Comparison of ENCODE assay signal across 13 cellular contexts in the genomic region with DNA sequence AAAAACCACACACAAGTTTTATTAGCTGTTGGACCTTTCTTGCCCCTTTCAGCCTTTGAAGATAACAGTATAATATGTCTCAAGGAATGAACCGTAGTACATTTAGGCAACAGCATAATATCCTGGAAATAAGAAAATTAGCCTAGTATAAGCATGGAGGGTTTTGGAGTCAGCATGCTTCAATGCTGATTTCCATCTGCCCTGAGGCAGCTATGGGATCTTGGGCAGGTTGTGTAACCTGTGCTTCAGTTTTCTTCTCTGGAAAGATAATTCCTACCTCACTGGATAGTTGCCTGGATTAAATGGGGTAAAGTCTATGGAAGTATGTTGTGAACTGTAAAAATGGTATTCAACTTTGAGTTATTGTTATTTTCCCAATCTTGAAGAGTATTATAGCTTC. TPM values are rescaled to one million over a fixed set of nuclear protein-coding genes. Genes with fewer than 3 reads are reported as not detected.
DNase-seq lines count a peak whose midpoint lies in the region; ATAC-seq and TF ChIP-seq lines count a peak whose summit lies in the region.
"Had no signal": no experiment of that assay in that cellular context is flagged by ENCODE, and none has a peak within 500 bp of the region (broad histone marks: within the 10 kb centered on the region; RNA-seq: fewer than 3 reads in every experiment).

No MANE protein-coding gene starts in this region.

- H3K27ac ChIP-seq in sigmoid colon: peak overlapping the region in 2 of 4 donors; percentile 96 to 98

- intact Hi-C loops in sigmoid colon (cut with DNase I): loop anchor here (5.0 to 10.0 kb wide), 2 partner anchors 292 to 390 kb away; partner anchors contain the start of gene ELP6

- TF ChIP-seq EP300 in sigmoid colon (IDR thresholded peaks at IDR 0.05): no peak

- H3K9me3 ChIP-seq in sigmoid colon: no peaks in the 10 kb centered on the region
- H3K9me3 ChIP-seq: MG63, transverse colon had no signal

- no peak for ATAC-seq in activated CD8-positive, alpha-beta memory T cell treated with anti-CD3 and anti-CD28 coated beads, Interleukin-2, amount 10 ng/mL, durations not matched to agents 7 days and 5 days
- ATAC-seq in HG02642 (IDR thresholded peaks at IDR 0.05; ENCODE audit: poor library complexity, unreplicated experiment): no peak
- ATAC-seq: Panc1 had no signal

- H3K4me3 Mint-ChIP-seq in activated CD8-positive, alpha-beta memory T cell treated with anti-CD3 and anti-CD28 coated beads, Interleukin-2, amount 10 ng/mL, durations not matched to agents 7 days and 5 days: peak overlapping the region; percentile 89
- H3K4me3 Mint-ChIP-seq in chondrocyte (ENCODE audit: unreplicated experiment): peak overlapping the region; percentile 22
- peak overlapping the region; percentile 94 for H3K4me3 Mint-ChIP-seq in osteocyte (ENCODE audit: unreplicated experiment)

- peaks cover 9% of the 10 kb centered on the region for H3K36me3 Mint-ChIP-seq in activated CD8-positive, alpha-beta memory T cell treated with anti-CD3 and anti-CD28 coated beads, Interleukin-2, amount 10 ng/mL, durations not matched to agents 7 days and 5 days
- H3K36me3 Mint-ChIP-seq in chondrocyte (ENCODE audit: low read depth): no peaks in the 10 kb centered on the region
- peaks cover 2% of the 10 kb centered on the region for H3K36me3 Mint-ChIP-seq in osteocyte (ENCODE audit: unreplicated experiment)

- no peaks in the 10 kb centered on the region for H3K9me3 Mint-ChIP-seq in activated CD8-positive, alpha-beta memory T cell treated with anti-CD3 and anti-CD28 coated beads, Interleukin-2, amount 10 ng/mL, durations not matched to agents 7 days and 5 days (ENCODE audit: low read depth)
- no peaks in the 10 kb centered on the region for H3K9me3 Mint-ChIP-seq in chondrocyte (ENCODE audit: low read depth)
- no peaks in the 10 kb centered on the region for H3K9me3 Mint-ChIP-seq in osteocyte (ENCODE audit: unreplicated experiment)

- CTCF ChIA-PET in activated CD8-positive, alpha-beta memory T cell treated with anti-CD3 and anti-CD28 coated beads, Interleukin-2, amount 10 ng/mL, durations not matched to agents 7 days and 5 days (lab: Charles Lee): interaction anchor here (0.7 to 2.2 kb wide), 8 partner anchors 11 to 347 kb away, joined by 3 to 22 read pairs (median 3); no protein-coding TSS in a partner anchor

- peaks cover 28% of the 10 kb centered on the region for H3K4me1 Mint-ChIP-seq in activated CD8-positive, alpha-beta memory T cell treated with anti-CD3 and anti-CD28 coated beads, Interleukin-2, amount 10 ng/mL, durations not matched to agents 7 days and 5 days
- H3K4me1 Mint-ChIP-seq in chondrocyte (ENCODE audit: low read depth): peaks cover 26% of the 10 kb centered on the region
- peaks cover 22% of the 10 kb centered on the region for H3K4me1 Mint-ChIP-seq in osteocyte (ENCODE audit: unreplicated experiment)

- DNase-seq in activated CD8-positive, alpha-beta memory T cell treated with anti-CD3 and anti-CD28 coated beads, Interleukin-2, amount 10 ng/mL, durations not matched to agents 7 days and 5 days: no peak
- DNase-seq in activated CD8-positive, alpha-beta memory T cell treated with anti-CD3 and anti-CD28 coated beads for 24 hours: no peak
- DNase-seq in M059J (ENCODE audit: low read depth): peak; percentile 15
- DNase-seq in chondrocyte (ENCODE audit: low spot score): no peak
- DNase-seq in osteocyte (ENCODE audit: extremely low spot score, unreplicated experiment): no peak
- no peak for DNase-seq in AG08395 (ENCODE audit: low spot score)
- DNase-seq in sigmoid colon: no peak
- DNase-seq: activated effector memory CD4-positive, alpha-beta T cell treated with Interleukin-2 at 50 U/mL for 16 hours; MG63; NCI-H2171 treated with DMSO at 0.1 percent for 48 hours; transverse colon had no signal

- WGBS in sigmoid colon, 2 donors: 97% methylated on average over 1 of the region's 1 CpG

- no peak overlapping the region for H3K27ac Mint-ChIP-seq in activated CD8-positive, alpha-beta memory T cell treated with anti-CD3 and anti-CD28 coated beads, Interleukin-2, amount 10 ng/mL, durations not matched to agents 7 days and 5 days
- H3K27ac Mint-ChIP-seq in chondrocyte (ENCODE audit: unreplicated experiment) (no peak overlapping the region), osteocyte (ENCODE audit: unreplicated experiment) (peak overlapping the region; percentile 96)

- no peak for TF ChIP-seq CTCF in chondrocyte (IDR thresholded peaks at IDR 0.05)
- TF ChIP-seq CTCF in osteocyte (IDR thresholded peaks at IDR 0.05): no peak
- TF ChIP-seq CTCF in sigmoid colon (IDR thresholded peaks at IDR 0.05): no peak

- H3K27me3 ChIP-seq in sigmoid colon: no peaks in the 10 kb centered on the region
- H3K27me3 ChIP-seq: MG63, transverse colon had no signal

- peaks cover 0 to 43% (median 11%) of the 10 kb centered on the region in 4 donors for H3K36me3 ChIP-seq in sigmoid colon

- peaks cover 0 to 24% (median 19%) of the 10 kb centered on the region in 4 donors for H3K4me1 ChIP-seq in sigmoid colon

- H3K27me3 Mint-ChIP-seq in activated CD8-positive, alpha-beta memory T cell treated with anti-CD3 and anti-CD28 coated beads, Interleukin-2, amount 10 ng/mL, durations not matched to agents 7 days and 5 days: no peaks in the 10 kb centered on the region
- no peaks in the 10 kb centered on the region for H3K27me3 Mint-ChIP-seq in chondrocyte (ENCODE audit: low read depth)
- no peaks in the 10 kb centered on the region for H3K27me3 Mint-ChIP-seq in osteocyte (ENCODE audit: unreplicated experiment)

- no peak overlapping the region for H3K4me3 ChIP-seq in sigmoid colon

- TF ChIP-seq POLR2A in sigmoid colon (IDR thresholded peaks at IDR 0.05): no peak

RNA-seq across cellular contexts. Expression of gene DHX30, which starts 1.6 kb away (rescaled TPM):
- total RNA-seq in activated CD8-positive, alpha-beta memory T cell treated with anti-CD3 and anti-CD28 coated beads, Interleukin-2, amount 10 ng/mL, durations not matched to agents 7 days and 5 days: 10 to 100 TPM; 84.8 to 95.6 TPM
- total RNA-seq in M059J (2014; rRNA removed; shearing (Covaris generic)): 35.0 and 45.2 TPM in 2 replicates
- total RNA-seq in chondrocyte: 44.8 to 73.7 TPM (median 47.5 TPM) in 3 replicates
- 78.9 and 83.5 TPM in 2 replicates for total RNA-seq in osteocyte
- 10 to 100 TPM; 43.8 to 57.6 (median 56.0) TPM for total RNA-seq in sigmoid colon
- polyA plus RNA-seq in sigmoid colon: 10 to 100 TPM; 13.2 to 42.4 (median 16.2) TPM

RNA-seq across cellular contexts. Expression of gene SMARCC1, which starts 22.9 kb away (rescaled TPM):
- total RNA-seq in activated CD8-positive, alpha-beta memory T cell treated with anti-CD3 and anti-CD28 coated beads, Interleukin-2, amount 10 ng/mL, durations not matched to agents 7 days and 5 days: 100 to 1,000 TPM in 1 of 2 experiments, 10 to 100 TPM in 1; 84.3 to 111 TPM
- total RNA-seq in M059J (2014; rRNA removed; shearing (Covaris generic)): 16.6 and 33.5 TPM in 2 replicates
- 81.5 to 86.3 TPM (median 83.5 TPM) in 3 replicates for total RNA-seq in chondrocyte
- total RNA-seq in osteocyte: 99.6 and 113 TPM in 2 replicates
- total RNA-seq in sigmoid colon: 10 to 100 TPM; 43.9 to 57.3 (median 47.0) TPM
- polyA plus RNA-seq in sigmoid colon: 10 to 100 TPM; 11.1 to 26.6 (median 14.4) TPM

Comparison
In these comparisons a context has a peak if more than half of its experiments do, and no peak if none do; other contexts are left out.
1. H3K4me3 Mint-ChIP-seq: peak in every context shown above with its lines; median percentile 94 in osteocyte; 89 in activated CD8-positive, alpha-beta memory T cell treated with anti-CD3 and anti-CD28 coated beads, Interleukin-2, amount 10 ng/mL, durations not matched to agents 7 days and 5 days; 22 in chondrocyte.